In the genomic region with DNA sequence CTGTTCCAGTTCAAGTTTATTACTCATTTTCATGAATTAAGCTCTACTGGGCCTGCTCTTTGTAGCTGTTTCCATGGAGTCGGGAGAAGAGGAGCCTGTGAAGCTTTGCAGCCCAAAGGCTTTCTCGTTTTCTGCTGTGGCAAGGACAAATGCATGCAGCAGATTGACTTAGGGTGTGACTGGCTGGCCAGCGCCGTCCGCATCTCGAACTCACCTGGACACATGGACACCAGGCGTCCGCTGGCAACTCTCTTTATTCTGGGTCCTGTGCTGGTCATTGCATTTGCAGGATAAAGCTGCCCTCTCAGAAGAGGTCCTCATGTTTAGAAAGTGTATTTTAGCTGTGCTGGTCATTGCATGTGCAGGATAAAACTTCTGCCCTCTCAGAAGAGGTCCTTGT, we compare ENCODE assay signal across 18 cellular contexts.
DNase-seq lines count a peak whose midpoint lies in the region; ATAC-seq and TF ChIP-seq lines count a peak whose summit lies in the region.
"Had no signal": no experiment of that assay in that cellular context is flagged by ENCODE, and none has a peak within 500 bp of the region (broad histone marks: within the 10 kb centered on the region; RNA-seq: fewer than 3 reads in every experiment).

No MANE protein-coding gene starts in this region.

- 86 to 92% methylated on average over 2 to 8 of the region's 8 CpGs for WGBS in transverse colon (ENCODE audit: low coverage in 1 of 2), 2 donors

- H3K9me3 ChIP-seq in left ventricle myocardium inferior (replicated peaks) (no peaks in the 10 kb centered on the region), RWPE2 (ENCODE audit: severe bottlenecking) (peaks cover 3% of the 10 kb centered on the region), left lung (no peaks in the 10 kb centered on the region), transverse colon (no peaks in the 10 kb centered on the region)
- H3K9me3 ChIP-seq: A549, HAP-1 had no signal

- H3K4me1 ChIP-seq in left ventricle myocardium inferior (no peaks in the 10 kb centered on the region), RWPE2 (ENCODE audit: insufficient read depth, poor library complexity, severe bottlenecking) (no peaks in the 10 kb centered on the region), left lung (no peaks in the 10 kb centered on the region), transverse colon (no peaks in the 10 kb centered on the region)
- H3K4me1 ChIP-seq: A549, HAP-1 had no signal

- H3K4me3 ChIP-seq in left ventricle myocardium inferior = no peak overlapping the region
- no peak overlapping the region for H3K4me3 ChIP-seq in RWPE2 (ENCODE audit: severe bottlenecking)
- no peak overlapping the region for H3K4me3 ChIP-seq in left lung
- no peak overlapping the region for H3K4me3 ChIP-seq in transverse colon
- H3K4me3 ChIP-seq: A549, HAP-1 had no signal

- TF ChIP-seq EP300 in transverse colon (IDR thresholded peaks at IDR 0.05; ENCODE audit: low read depth) = no peak

- DNase-seq in Right ventricle myocardium superior = peak; percentile 12
- no peak for DNase-seq in left ventricle myocardium inferior
- peak; percentile 34 for DNase-seq in RWPE2 (ENCODE audit: low spot score)
- peak; percentile 13 to 53 for DNase-seq in left lung
- DNase-seq in transverse colon = peak; percentile 4
- DNase-seq: C1 segment of cervical spinal cord, DMS79 treated with DMSO at 0.1 percent for 48 hours, KG1, NCI-H1092, NCI-H146, NCI-H2081, NCI-H774, PC-3 had no signal

- no peaks in the 10 kb centered on the region for H3K36me3 ChIP-seq in left ventricle myocardium inferior
- H3K36me3 ChIP-seq in RWPE2 (ENCODE audit: low read depth) = no peaks in the 10 kb centered on the region
- no peaks in the 10 kb centered on the region for H3K36me3 ChIP-seq in left lung
- H3K36me3 ChIP-seq in transverse colon = no peaks in the 10 kb centered on the region
- H3K36me3 ChIP-seq: HAP-1 had no signal

- H3K27me3 ChIP-seq in left ventricle myocardium inferior (ENCODE audit: low read depth) = peaks cover 70% of the 10 kb centered on the region
- H3K27me3 ChIP-seq in RWPE2 (ENCODE audit: insufficient read depth, poor library complexity, severe bottlenecking) = peaks cover 44% of the 10 kb centered on the region
- H3K27me3 ChIP-seq in left lung = peaks cover 0 to 35% of the 10 kb centered on the region in 2 donors
- H3K27me3 ChIP-seq in transverse colon = no peaks in the 10 kb centered on the region

- TF ChIP-seq POLR2A in transverse colon (IDR thresholded peaks at IDR 0.05) = no peak

- in situ Hi-C loops in transverse colon (cut with MboI; ENCODE audit: low pct_ligation_motif_present in 1 of 4, low pct_unique_long_range_greater_than_20kb in 1 of 4, low sequenced_read_pairs in 3 of 4) = no loop called here

- H3K27ac ChIP-seq in left ventricle myocardium inferior (replicated peaks) = no peak overlapping the region
- no peak overlapping the region for H3K27ac ChIP-seq in RWPE2 (ENCODE audit: poor library complexity, severe bottlenecking)
- no peak overlapping the region for H3K27ac ChIP-seq in left lung
- no peak overlapping the region for H3K27ac ChIP-seq in transverse colon
- H3K27ac ChIP-seq: A549 had no signal

- intact Hi-C loops in Right ventricle myocardium superior (cut with DNase I) (no loop called here), left ventricle myocardium inferior (cut with micrococcal nuclease) (no loop called here), left lung (cut with DNase I) (no loop called here), transverse colon (cut with DNase I; ENCODE audit: low total_unique reads) (no loop called here)

- TF ChIP-seq CTCF in left ventricle myocardium inferior (IDR thresholded peaks at IDR 0.05; ENCODE audit: borderline replicate concordance) (no peak), RWPE2 (IDR thresholded peaks at IDR 0.05; ENCODE audit: poor library complexity, severe bottlenecking) (no peak), left lung (IDR thresholded peaks at IDR 0.05) (no peak), transverse colon (IDR thresholded peaks at IDR 0.05) (no peak)

- ATAC-seq in Right ventricle myocardium superior (ENCODE audit: poor library complexity) (no peak), RWPE2 (ENCODE audit: low read depth) (no peak), left lung (no peak), HG03521 (IDR thresholded peaks at IDR 0.05; ENCODE audit: unreplicated experiment) (no peak), HG03354 (IDR thresholded peaks at IDR 0.05; ENCODE audit: poor library complexity, severe bottlenecking, unreplicated experiment) (no peak)
- ATAC-seq: A549, HepG2, PC-3 had no signal
